24 cellular contexts compared by ENCODE assay signal in the genomic region with DNA sequence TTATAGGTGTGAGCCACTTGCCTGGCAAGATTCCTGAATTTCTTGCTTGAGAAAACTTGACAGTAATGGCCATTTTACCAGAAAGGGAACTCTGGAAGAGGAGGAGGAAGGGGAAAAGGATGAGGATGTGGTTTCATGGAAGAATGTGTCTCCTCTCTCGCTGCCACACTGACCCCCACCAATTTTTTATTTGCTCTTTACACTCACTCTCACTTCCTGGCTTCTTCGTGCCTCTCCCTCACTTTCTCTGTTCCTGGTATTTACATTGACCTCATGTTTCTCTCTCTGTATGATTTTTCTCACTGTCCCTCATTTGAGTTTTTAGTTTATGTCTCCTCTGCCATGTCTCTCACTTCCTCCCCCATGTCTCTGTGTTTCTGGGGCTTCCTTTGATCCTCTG.
DNase-seq lines count a peak whose midpoint lies in the region; ATAC-seq and TF ChIP-seq lines count a peak whose summit lies in the region.
"Had no signal": no experiment of that assay in that cellular context is flagged by ENCODE, and none has a peak within 500 bp of the region (broad histone marks: within the 10 kb centered on the region; RNA-seq: fewer than 3 reads in every experiment).

No MANE protein-coding gene starts in this region.

- no peak overlapping the region for H3K9ac ChIP-seq in Loucy (ENCODE audit: low read depth, low read length, poor library complexity, severe bottlenecking)

- H3K36me3 ChIP-seq in Loucy (ENCODE audit: insufficient read depth, low read length) (no peaks in the 10 kb centered on the region), thyroid gland (no peaks in the 10 kb centered on the region)
- H3K36me3 ChIP-seq: colonic mucosa, uterus had no signal

- no peaks in the 10 kb centered on the region for H3K9me2 ChIP-seq in Loucy (replicated peaks; ENCODE audit: low read depth, low read length)

- H3K9me3 ChIP-seq in Loucy (ENCODE audit: insufficient read depth, low read depth, low read length) (no peaks in the 10 kb centered on the region), thyroid gland (no peaks in the 10 kb centered on the region)
- H3K9me3 ChIP-seq: colonic mucosa, uterus had no signal

- peak; percentile 15 for DNase-seq in ELR (ENCODE audit: low read depth)
- DNase-seq in foreskin melanocyte: peak; percentile 12
- no peak for DNase-seq in thyroid gland
- DNase-seq in type B pancreatic cell (ENCODE audit: extremely low spot score, unreplicated experiment): no peak
- DNase-seq in Right ventricle myocardium inferior (ENCODE audit: missing footprints): no peak
- no peak for DNase-seq in natural killer cell
- DNase-seq: activated CD4-positive, alpha-beta memory T cell treated with anti-CD3 and anti-CD28 coated beads, Interleukin-2, amount 10 ng/mL, durations not matched to agents 7 days and 5 days; activated naive CD8-positive, alpha-beta T cell treated with anti-CD3 and anti-CD28 coated beads for 36 hours; activated T-cell treated with anti-CD3 and anti-CD28 coated beads, Interleukin-2, amount 50 U/mL, for 48 hours; AML-193; Calu3; colonic mucosa; GF-D8; naive thymus-derived CD4-positive, alpha-beta T cell; NCI-H2029; NCI-H446; stimulated activated CD4-positive, alpha-beta T cell treated with anti-CD3 and anti-CD28 coated beads, Interleukin-1b, Interleukin-23, amount 100 ng/mL, for 48 hours; uterus had no signal

- no peaks in the 10 kb centered on the region for H3K4me1 Mint-ChIP-seq in type B pancreatic cell (ENCODE audit: unreplicated experiment)
- H3K4me1 Mint-ChIP-seq in natural killer cell: peaks cover 11% of the 10 kb centered on the region in 2 donors
- H3K4me1 Mint-ChIP-seq: brain had no signal

- TF ChIP-seq POLR2A in thyroid gland (IDR thresholded peaks at IDR 0.05): no peak

- no peak for TF ChIP-seq CTCF in Loucy (conservative IDR thresholded peaks at IDR 0.05; ENCODE audit: low read length)
- no peak for TF ChIP-seq CTCF in thyroid gland (IDR thresholded peaks at IDR 0.05)
- no peak for TF ChIP-seq CTCF in type B pancreatic cell (conservative IDR thresholded peaks at IDR 0.05)
- TF ChIP-seq CTCF in natural killer cell (IDR thresholded peaks at IDR 0.05): no peak

- H3K4me1 ChIP-seq in Loucy (ENCODE audit: insufficient read depth, low read length, poor library complexity, severe bottlenecking) (peaks cover 19% of the 10 kb centered on the region), thyroid gland (no peaks in the 10 kb centered on the region)
- H3K4me1 ChIP-seq: colonic mucosa, uterus had no signal

- 33% methylated on average over 2 of the region's 2 CpGs for WGBS in thyroid gland, 2 donors

- ATAC-seq in GM21367 (IDR thresholded peaks at IDR 0.05; ENCODE audit: unreplicated experiment) (peak; percentile 45), Right ventricle myocardium inferior (no peak), natural killer cell (no peak)
- ATAC-seq: HCT116; naive thymus-derived CD4-positive, alpha-beta T cell had no signal

- H3F3A ChIP-seq in Loucy (ENCODE audit: low read depth): no peaks in the 10 kb centered on the region

- H3K9me3 Mint-ChIP-seq in type B pancreatic cell (peaks cover 5% of the 10 kb centered on the region), natural killer cell (peaks cover 7 to 17% of the 10 kb centered on the region in 2 donors)

- no peaks in the 10 kb centered on the region for H3K27me3 ChIP-seq in Loucy (ENCODE audit: insufficient read depth, low read length, poor library complexity, severe bottlenecking)
- H3K27me3 ChIP-seq in thyroid gland: no peaks in the 10 kb centered on the region
- H3K27me3 ChIP-seq: colonic mucosa, uterus had no signal

- no peak overlapping the region for H3K4me3 ChIP-seq in Loucy (ENCODE audit: low read length, poor library complexity, severe bottlenecking)
- H3K4me3 ChIP-seq in thyroid gland (replicated peaks in 1 of 3): no peak overlapping the region
- H3K4me3 ChIP-seq: colonic mucosa, uterus had no signal

- intact Hi-C loops in thyroid gland (cut with DNase I): no loop called here
- intact Hi-C loops in Right ventricle myocardium inferior (cut with DNase I): no loop called here
- intact Hi-C loops in natural killer cell (cut with micrococcal nuclease): no loop called here

- H3K79me2 ChIP-seq in Loucy (ENCODE audit: insufficient read depth, low read length): no peaks in the 10 kb centered on the region

- H3K27ac Mint-ChIP-seq in type B pancreatic cell: no peak overlapping the region
- no peak overlapping the region for H3K27ac Mint-ChIP-seq in natural killer cell
- H3K27ac Mint-ChIP-seq: activated CD4-positive, alpha-beta memory T cell treated with anti-CD3 and anti-CD28 coated beads, Interleukin-2, amount 10 ng/mL, durations not matched to agents 7 days and 5 days; activated naive CD8-positive, alpha-beta T cell treated with anti-CD3 and anti-CD28 coated beads for 36 hours; brain; memory B cell; naive thymus-derived CD4-positive, alpha-beta T cell; T-helper 1 cell treated with Interleukin-12 subunit alpha and Interleukin-12 subunit beta and Interleukin-4 antibody, amounts not matched to agents 30 μg/mL and 1 μg/mL, for 36 hours had no signal

- no peak overlapping the region for H3K27ac ChIP-seq in thyroid gland
- H3K27ac ChIP-seq: colonic mucosa, uterus had no signal

- no peaks in the 10 kb centered on the region for H4K20me1 ChIP-seq in Loucy (ENCODE audit: insufficient read depth, low read length, poor library complexity, severe bottlenecking)

- H3K27me3 Mint-ChIP-seq in type B pancreatic cell (peaks cover 9% of the 10 kb centered on the region), natural killer cell (ENCODE audit: low read depth in 2 of 2) (peaks cover 0 to 7% of the 10 kb centered on the region in 2 donors)
- H3K27me3 Mint-ChIP-seq: activated CD4-positive, alpha-beta memory T cell treated with anti-CD3 and anti-CD28 coated beads, Interleukin-2, amount 10 ng/mL, durations not matched to agents 7 days and 5 days; activated naive CD8-positive, alpha-beta T cell treated with anti-CD3 and anti-CD28 coated beads for 36 hours; memory B cell; naive thymus-derived CD4-positive, alpha-beta T cell had no signal

- peak overlapping the region; percentile 52 for H3K4me2 ChIP-seq in Loucy (ENCODE audit: low read depth, low read length, poor library complexity, severe bottlenecking)

- H3K4me3 Mint-ChIP-seq in type B pancreatic cell (no peak overlapping the region), natural killer cell (no peak overlapping the region)
- H3K4me3 Mint-ChIP-seq: activated CD4-positive, alpha-beta memory T cell treated with anti-CD3 and anti-CD28 coated beads, Interleukin-2, amount 10 ng/mL, durations not matched to agents 7 days and 5 days; activated naive CD8-positive, alpha-beta T cell treated with anti-CD3 and anti-CD28 coated beads for 36 hours; brain; memory B cell; naive thymus-derived CD4-positive, alpha-beta T cell; T-helper 1 cell treated with Interleukin-12 subunit alpha and Interleukin-12 subunit beta and Interleukin-4 antibody, amounts not matched to agents 30 μg/mL and 1 μg/mL, for 36 hours had no signal

- no peaks in the 10 kb centered on the region for H3K36me3 Mint-ChIP-seq in type B pancreatic cell
- peaks cover 12% of the 10 kb centered on the region for H3K36me3 Mint-ChIP-seq in natural killer cell
- H3K36me3 Mint-ChIP-seq: brain had no signal

- H2AFZ ChIP-seq in Loucy (ENCODE audit: low read length): peak overlapping the region; percentile 82

Comparison
In these comparisons a context has a peak if more than half of its experiments do, and no peak if none do; other contexts are left out.
1. DNase-seq: peak in ELR (single experiment) and foreskin melanocyte (single experiment); none in thyroid gland (0 of 2), type B pancreatic cell (single experiment), Right ventricle myocardium inferior (single experiment) and natural killer cell (single experiment).